Comparison of ENCODE assay signal across 17 cellular contexts in genomic region chr12:70627677-70628076, GRCh38. TPM values are rescaled to one million over a fixed set of nuclear protein-coding genes. Genes with fewer than 3 reads are reported as not detected.
"Had no signal": no experiment of that assay in that cellular context is flagged by ENCODE, and none has a peak within 500 bp of the region (broad histone marks: within the 10 kb centered on the region; RNA-seq: fewer than 3 reads in every experiment).

No MANE protein-coding gene starts in this region.

- H3K36me3 Mint-ChIP-seq: WTC11 had no signal

- H3K9me3 Mint-ChIP-seq: natural killer cell; stimulated activated naive CD8-positive, alpha-beta T cell treated with anti-CD3 and anti-CD28 coated beads, Interleukin-15, Interleukin-2, amounts not matched to agents 100 ng/mL and 50 ng/mL, for 24 hours; WTC11 had no signal

- H3K4me2 ChIP-seq: hepatocyte had no signal

- ATAC-seq: activated CD8-positive, alpha-beta T cell treated with anti-CD3 and anti-CD28 coated beads, Interleukin-2, amount 10 ng/mL, durations not matched to agents 7 days and 5 days; esophagus mucosa; foreskin keratinocyte; natural killer cell; T-helper 17 cell; WTC11 had no signal

- H3K27me3 Mint-ChIP-seq: T-helper 17 cell had no signal

- H3K4me1 ChIP-seq: foreskin keratinocyte, prostate gland, sigmoid colon, testis had no signal

- H3K4me1 Mint-ChIP-seq: T-helper 17 cell had no signal

- DNase-seq: activated CD4-positive, alpha-beta T cell treated with anti-CD3 and anti-CD28 coated beads for 48 hours; activated CD8-positive, alpha-beta T cell treated with anti-CD3 and anti-CD28 coated beads, Interleukin-2, amount 10 ng/mL, durations not matched to agents 7 days and 5 days; activated naive CD4-positive, alpha-beta T cell treated with anti-CD3 and anti-CD28 coated beads, Interleukin-2, amount 50 U/mL, for 16 hours; amniotic stem cell; brain microvascular endothelial cell; cerebellar nuclear complex; foreskin keratinocyte; natural killer cell; sigmoid colon; stimulated activated CD4-positive, alpha-beta T cell treated with anti-CD3 and anti-CD28 coated beads, Interleukin-4, amount 100 ng/mL, for 24 hours; T-helper 17 cell; testis had no signal

- H3K27me3 ChIP-seq: brain microvascular endothelial cell, foreskin keratinocyte, hepatocyte, sigmoid colon, testis had no signal

- H3K27ac Mint-ChIP-seq: activated CD8-positive, alpha-beta T cell treated with anti-CD3 and anti-CD28 coated beads, Interleukin-2, amount 10 ng/mL, durations not matched to agents 7 days and 5 days; natural killer cell; stimulated activated naive CD8-positive, alpha-beta T cell treated with anti-CD3 and anti-CD28 coated beads, Interleukin-15, Interleukin-2, amounts not matched to agents 100 ng/mL and 50 ng/mL, for 24 hours; T-helper 17 cell; WTC11 had no signal

- H3K4me3 Mint-ChIP-seq: activated CD8-positive, alpha-beta T cell treated with anti-CD3 and anti-CD28 coated beads, Interleukin-2, amount 10 ng/mL, durations not matched to agents 7 days and 5 days; natural killer cell; stimulated activated naive CD8-positive, alpha-beta T cell treated with anti-CD3 and anti-CD28 coated beads, Interleukin-15, Interleukin-2, amounts not matched to agents 100 ng/mL and 50 ng/mL, for 24 hours; T-helper 17 cell; WTC11 had no signal

- H3K36me3 ChIP-seq: brain microvascular endothelial cell, prostate gland, sigmoid colon had no signal

- H3K27ac ChIP-seq: brain microvascular endothelial cell, foreskin keratinocyte, hepatocyte, prostate gland, testis had no signal

- H3K9me3 ChIP-seq: prostate gland, sigmoid colon, testis had no signal

- H3K4me3 ChIP-seq: hepatocyte, prostate gland, sigmoid colon, testis had no signal

- H2AFZ ChIP-seq: hepatocyte had no signal

RNA-seq across cellular contexts. Expression of gene PTPRB, which starts 9.6 kb away (rescaled TPM):
- total RNA-seq: activated CD8-positive, alpha-beta T cell treated with anti-CD3 and anti-CD28 coated beads, Interleukin-2, amount 10 ng/mL, durations not matched to agents 7 days and 5 days; T-helper 17 cell had no signal
